In genomic region chr20:19754201-19754600, GRCh38 we compare ENCODE assay signal across 1 cellular context. TPM values are rescaled to one million over a fixed set of nuclear protein-coding genes. Genes with fewer than 3 reads are reported as not detected.
"Had no signal": no experiment of that assay in that cellular context is flagged by ENCODE, and none has a peak within 500 bp of the region (broad histone marks: within the 10 kb centered on the region; RNA-seq: fewer than 3 reads in every experiment).

No MANE protein-coding gene starts in this region.

RNA-seq across cellular contexts. Expression of gene RIN2, which starts 3.9 kb away (rescaled TPM):
- total RNA-seq: natural killer cell treated with Interleukin-12 subunit alpha and Interleukin-12 subunit beta and Interleukin-15 and Interleukin-18, amount 100 ng/mL, for 72 hours had no signal
